Comparison of ENCODE assay signal across 8 cellular contexts in the genomic region with DNA sequence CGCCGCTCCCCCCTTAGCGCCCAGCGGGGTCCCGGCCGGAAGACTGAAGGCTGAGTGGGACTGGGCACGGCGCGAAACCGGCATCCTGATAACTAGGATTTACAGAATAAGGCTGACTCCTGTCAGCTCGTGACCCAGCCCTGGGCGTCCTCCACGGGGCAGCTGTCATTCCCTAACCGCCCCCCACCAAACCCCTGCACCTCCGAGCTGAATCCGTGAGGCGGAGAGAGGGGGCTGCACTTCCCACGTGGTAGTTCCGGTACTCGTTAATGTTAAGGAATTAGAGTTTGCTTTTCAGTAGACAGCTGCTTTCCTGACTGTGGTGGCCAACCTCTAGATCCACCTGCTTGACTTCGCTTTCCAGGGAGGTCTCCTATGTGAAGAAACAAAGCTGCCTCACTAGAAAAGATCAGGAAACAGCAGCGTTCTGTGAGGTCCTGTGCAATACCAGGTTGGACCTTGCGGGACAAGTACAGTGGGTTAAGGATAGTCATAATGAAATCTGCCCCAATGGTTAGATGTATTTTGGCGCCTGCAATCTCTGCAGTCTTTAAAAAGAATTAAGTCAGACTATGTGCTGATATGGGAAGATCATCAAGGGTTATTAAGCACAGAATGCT. TPM values are rescaled to one million over a fixed set of nuclear protein-coding genes. Genes with fewer than 3 reads are reported as not detected.
DNase-seq lines count a peak whose midpoint lies in the region; ATAC-seq and TF ChIP-seq lines count a peak whose summit lies in the region.

No MANE protein-coding gene starts in this region.

- peak overlapping the region; percentile 72 for H3K9ac ChIP-seq in mammary epithelial cell (ENCODE audit: insufficient read depth, low read length)

- BruUV-seq in mammary epithelial cell (replicated peaks; lab: Mats Ljungman, UMichigan), result TSS peak; percentile 43

- TF ChIP-seq EP300 in tibial nerve (IDR thresholded peaks at IDR 0.05), result no peak

- H3K4me1 ChIP-seq in mammary epithelial cell (ENCODE audit: insufficient read depth, low read length) (peaks cover 26% of the 10 kb centered on the region), left lung (peaks cover 13 to 72% of the 10 kb centered on the region in 2 donors), tibial nerve (peaks cover 0 to 48% (median 17%) of the 10 kb centered on the region in 4 donors)

- CTCF ChIA-PET in mammary epithelial cell (lab: Charles Lee; ENCODE audit: low non-redundant PET), result no interaction called here

- dilution Hi-C loops in mammary epithelial cell (cut with HindIII; ENCODE audit: low sequenced_read_pairs), result no loop called here

- 1% methylated on average over 13 of the region's 24 CpGs for WGBS in mammary epithelial cell (ENCODE audit: low coverage, missing lambda C conversion rate)
- 0 to 3% methylated on average over 13 to 14 of the region's 24 CpGs for WGBS in tibial nerve, 2 donors

- peak; percentile 23 to 28 for DNase-seq in AML-193 (lab: John Stamatoyannopoulos, UW)
- peak; percentile 20 for DNase-seq in MV-4-11 (lab: John Stamatoyannopoulos, UW)
- DNase-seq in mammary epithelial cell, result no peak
- DNase-seq in left lung, result peak in 1 of 2 donors; percentile 66
- DNase-seq in tibial nerve (ENCODE audit: low spot score in 2 of 2), result peak; percentile 26 to 45
- DNase-seq in stimulated activated CD4-positive, alpha-beta T cell treated with anti-CD3 and anti-CD28 coated beads, Interleukin-1b, Interleukin-23, amount 100 ng/mL, for 48 hours, result no peak

- TF ChIP-seq CTCF in mammary epithelial cell (conservative IDR thresholded peaks at IDR 0.05 in 1 of 2, IDR thresholded peaks at IDR 0.05 in 1 of 2; ENCODE audit: extremely low read depth in 1 of 2, insufficient read depth in 1 of 2, low read depth in 1 of 2, low read length in 2 of 2) (peak in 1 of 2 donors; percentile 37), left lung (IDR thresholded peaks at IDR 0.05) (no peak), tibial nerve (IDR thresholded peaks at IDR 0.05) (no peak)

- H3K4me3 ChIP-seq in mammary epithelial cell (replicated peaks in 1 of 3; ENCODE audit: insufficient read depth in 1 of 3, low read depth in 2 of 3, low read length in 3 of 3) (peak overlapping the region; percentile 66 to 90 (median 70)), left lung (peak overlapping the region; percentile 76 to 79), tibial nerve (peak overlapping the region; percentile 69 to 99 (median 90))

- H3K27me3 ChIP-seq in mammary epithelial cell (ENCODE audit: insufficient read depth, low read length) (no peaks in the 10 kb centered on the region), left lung (no peaks in the 10 kb centered on the region), tibial nerve (no peaks in the 10 kb centered on the region)

- in situ Hi-C loops in mammary epithelial cell (cut with MboI; ENCODE audit: low sequenced_read_pairs in 2 of 2), result no loop called here

- H3K36me3 ChIP-seq in mammary epithelial cell (ENCODE audit: insufficient read depth, low read length), result peaks cover 3% of the 10 kb centered on the region
- H3K36me3 ChIP-seq in left lung, result peaks cover 2 to 17% of the 10 kb centered on the region in 2 donors
- peaks cover 0 to 16% (median 3%) of the 10 kb centered on the region in 3 donors for H3K36me3 ChIP-seq in tibial nerve

- no peaks in the 10 kb centered on the region for H4K20me1 ChIP-seq in mammary epithelial cell (ENCODE audit: insufficient read depth, low read length)

- H3K9me3 ChIP-seq in mammary epithelial cell (replicated peaks; ENCODE audit: insufficient read depth, low read length) (no peaks in the 10 kb centered on the region), left lung (no peaks in the 10 kb centered on the region), tibial nerve (no peaks in the 10 kb centered on the region)

- intact Hi-C loops in mammary epithelial cell (cut with micrococcal nuclease) (loop anchor here (5.0 kb wide), 1 partner anchor 151 kb away; no protein-coding TSS in a partner anchor), left lung (cut with DNase I) (no loop called here)

- H2AFZ ChIP-seq in mammary epithelial cell (ENCODE audit: low read depth, low read length), result peak overlapping the region; percentile 91

- H3K27ac ChIP-seq in mammary epithelial cell (ENCODE audit: insufficient read depth, low read depth, low read length) (peak overlapping the region; percentile 55), left lung (peak overlapping the region; percentile 97 to 98), tibial nerve (peak overlapping the region; percentile 96 to 100 (median 99))

- ATAC-seq in GM18861 (IDR thresholded peaks at IDR 0.05; ENCODE audit: unreplicated experiment) (peak; percentile 19), left lung (peak; percentile 32), GM21529 (IDR thresholded peaks at IDR 0.05; ENCODE audit: unreplicated experiment) (no peak)

- H3K4me2 ChIP-seq in mammary epithelial cell (ENCODE audit: insufficient read depth, low read depth, low read length), result peak overlapping the region; percentile 92

- no peak for TF ChIP-seq POLR2A in tibial nerve (IDR thresholded peaks at IDR 0.05)

- peaks cover 22% of the 10 kb centered on the region for H3K79me2 ChIP-seq in mammary epithelial cell (ENCODE audit: insufficient read depth, low read length)

RNA-seq across cellular contexts. Expression of a gene that starts 1.0 kb away (rescaled TPM):
- total RNA-seq in mammary epithelial cell (10 to 100 TPM; 50.2 to 88.0 TPM), left lung (100 to 1,000 TPM; 119 to 132 TPM), tibial nerve (10 to 100 TPM; 63.5 to 79.7 (median 71.0) TPM)
- 42.7 TPM for polyA plus RNA-seq in mammary epithelial cell
- polyA minus RNA-seq in mammary epithelial cell, result 117 TPM

RNA-seq across cellular contexts. Expression of a gene that starts 12.0 kb away (rescaled TPM):
- total RNA-seq in mammary epithelial cell (1 to 10 TPM; 4.8 to 5.8 TPM), left lung (10 to 100 TPM; 60.5 to 91.4 TPM), tibial nerve (10 to 100 TPM; 10.5 to 53.1 (median 22.6) TPM)
- polyA plus RNA-seq in mammary epithelial cell, result 1.3 TPM
- polyA minus RNA-seq in mammary epithelial cell, result 1.8 TPM

RNA-seq across cellular contexts. Expression of a gene that starts 22.2 kb away (rescaled TPM):
- total RNA-seq in mammary epithelial cell (10 to 100 TPM; 49.3 to 54.8 TPM), left lung (10 to 100 TPM; 43.0 to 63.8 TPM), tibial nerve (10 to 100 TPM; 47.4 to 79.0 (median 57.0) TPM)
- polyA plus RNA-seq in mammary epithelial cell, result 33.5 TPM
- 44.0 TPM for polyA minus RNA-seq in mammary epithelial cell

RNA-seq across cellular contexts. Expression of a gene that starts 40.6 kb away (rescaled TPM):
- total RNA-seq in mammary epithelial cell (10 to 100 TPM; 19.3 to 20.2 TPM), left lung (10 to 100 TPM; 26.3 to 35.1 TPM), tibial nerve (10 to 100 TPM; 40.2 to 68.1 (median 41.5) TPM)
- polyA plus RNA-seq in mammary epithelial cell, result 6.8 TPM
- polyA minus RNA-seq in mammary epithelial cell, result 25.9 TPM

RNA-seq across cellular contexts. Expression of a gene that starts 48.5 kb away (rescaled TPM):
- total RNA-seq in mammary epithelial cell, result 10 to 100 TPM; 24.0 to 67.6 TPM
- 46.3 TPM for polyA plus RNA-seq in mammary epithelial cell
- polyA minus RNA-seq in mammary epithelial cell, result 29.7 TPM
- total RNA-seq in left lung, result 10 to 100 TPM; 80.5 to 81.8 TPM
- total RNA-seq in tibial nerve, result 100 to 1,000 TPM in 1 of 4 donors, 10 to 100 TPM in 3; 56.8 to 118 (median 76.2) TPM

Comparison
In these comparisons a context has a peak if more than half of its experiments do, and no peak if none do; other contexts are left out.
1. DNase-seq: peak in AML-193 (2 of 2), MV-4-11 (single experiment) and tibial nerve (2 of 2); none in mammary epithelial cell (single experiment) and stimulated activated CD4-positive, alpha-beta T cell treated with anti-CD3 and anti-CD28 coated beads, Interleukin-1b, Interleukin-23, amount 100 ng/mL, for 48 hours (single experiment).
2. Peak in every context shown above with its lines, with median percentiles within 50 percentile points of each other: H3K27ac ChIP-seq and H3K4me3 ChIP-seq.